Comparison of ENCODE assay signal across 25 cellular contexts in genomic region chr10:21421794-21422193, GRCh38.
"Had no signal": no experiment of that assay in that cellular context is flagged by ENCODE, and none has a peak within 500 bp of the region (broad histone marks: within the 10 kb centered on the region; RNA-seq: fewer than 3 reads in every experiment).

No MANE protein-coding gene starts in this region.

- H3K4me1 Mint-ChIP-seq: immature natural killer cell; stimulated activated naive B cell treated with anti-CD40 and anti-IgM and Interleukin-4, amounts not matched to agents 10 μg/mL and 1 μg/mL and 100 μg/mL, for 72 hours had no signal

- H3K27me3 Mint-ChIP-seq: stimulated activated naive B cell treated with anti-CD40 and anti-IgM and Interleukin-4, amounts not matched to agents 10 μg/mL and 1 μg/mL and 100 μg/mL, for 72 hours; type B pancreatic cell had no signal

- H3K4me3 Mint-ChIP-seq: immature natural killer cell; naive thymus-derived CD4-positive, alpha-beta T cell; natural killer cell treated with Interleukin-12 subunit alpha and Interleukin-12 subunit beta and Interleukin-15 and Interleukin-18, amount 100 ng/mL, for 72 hours; stimulated activated naive B cell treated with anti-CD40 and anti-IgM and Interleukin-4, amounts not matched to agents 10 μg/mL and 1 μg/mL and 100 μg/mL, for 72 hours; type B pancreatic cell had no signal

- H3K36me3 Mint-ChIP-seq: immature natural killer cell; naive thymus-derived CD4-positive, alpha-beta T cell; natural killer cell treated with Interleukin-12 subunit alpha and Interleukin-12 subunit beta and Interleukin-15 and Interleukin-18, amount 100 ng/mL, for 72 hours; stimulated activated naive B cell treated with anti-CD40 and anti-IgM and Interleukin-4, amounts not matched to agents 10 μg/mL and 1 μg/mL and 100 μg/mL, for 72 hours had no signal

- H3K9ac ChIP-seq: parathyroid adenoma had no signal

- H3K27ac Mint-ChIP-seq: immature natural killer cell; naive thymus-derived CD4-positive, alpha-beta T cell; natural killer cell treated with Interleukin-12 subunit alpha and Interleukin-12 subunit beta and Interleukin-15 and Interleukin-18, amount 100 ng/mL, for 72 hours; stimulated activated naive B cell treated with anti-CD40 and anti-IgM and Interleukin-4, amounts not matched to agents 10 μg/mL and 1 μg/mL and 100 μg/mL, for 72 hours; type B pancreatic cell had no signal

- DNase-seq: hypothalamus; immature natural killer cell; left ventricle myocardium inferior; midbrain; mucosa of descending colon; naive thymus-derived CD4-positive, alpha-beta T cell; occipital lobe; psoas muscle; right cardiac atrium; stimulated activated CD4-positive, alpha-beta T cell treated with anti-CD3 and anti-CD28 coated beads, Interleukin-12 subunit alpha, Interleukin-12 subunit beta, amount 100 ng/mL, for 4 hours; stimulated activated CD4-positive, alpha-beta T cell treated with anti-CD3 and anti-CD28 coated beads, Interleukin-15, amount 100 ng/mL, for 24 hours; stimulated activated CD4-positive, alpha-beta T cell treated with anti-CD3 and anti-CD28 coated beads, Interleukin-2, amount 100 ng/mL, for 24 hours; stimulated activated CD4-positive, alpha-beta T cell treated with anti-CD3 and anti-CD28 coated beads, Interleukin-4, amount 100 ng/mL, for 1 hour; stimulated activated naive B cell treated with anti-CD40 and anti-IgM and Interleukin-4, amounts not matched to agents 10 μg/mL and 1 μg/mL and 100 μg/mL, for 72 hours; stimulated activated naive CD8-positive, alpha-beta T cell treated with anti-CD3 and anti-CD28 coated beads, Interleukin-15, Interleukin-2, amounts not matched to agents 100 U/mL and 50 U/mL, for 24 hours; stomach; testis; thyroid gland; uterus had no signal

- H3K27ac ChIP-seq: left ventricle myocardium inferior, parathyroid adenoma, psoas muscle, skin epidermis, stomach, testis, thyroid gland, uterus had no signal

- H3K27me3 ChIP-seq: stomach, testis, thyroid gland, uterus had no signal

- H3K9me3 ChIP-seq: mucosa of descending colon, psoas muscle, testis, thyroid gland, uterus had no signal

- H3K79me2 ChIP-seq: parathyroid adenoma had no signal

- H3K36me3 ChIP-seq: left ventricle myocardium inferior, stomach, thyroid gland, uterus had no signal

- H2AFZ ChIP-seq: parathyroid adenoma had no signal

- H3K4me1 ChIP-seq: left ventricle myocardium inferior, parathyroid adenoma, psoas muscle, stomach, testis, thyroid gland, uterus had no signal

- H3K9me3 Mint-ChIP-seq: natural killer cell treated with Interleukin-12 subunit alpha and Interleukin-12 subunit beta and Interleukin-15 and Interleukin-18, amount 100 ng/mL, for 72 hours; stimulated activated naive B cell treated with anti-CD40 and anti-IgM and Interleukin-4, amounts not matched to agents 10 μg/mL and 1 μg/mL and 100 μg/mL, for 72 hours; type B pancreatic cell had no signal

- ATAC-seq: mucosa of descending colon; naive thymus-derived CD4-positive, alpha-beta T cell; natural killer cell treated with Interleukin-12 subunit alpha and Interleukin-12 subunit beta and Interleukin-15 and Interleukin-18, amount 100 ng/mL, for 72 hours; psoas muscle; right cardiac atrium; sciatic nerve; stimulated activated naive B cell treated with anti-CD40 and anti-IgM and Interleukin-4, amounts not matched to agents 10 μg/mL and 1 μg/mL and 100 μg/mL, for 72 hours; stimulated activated naive CD8-positive, alpha-beta T cell treated with anti-CD3 and anti-CD28 coated beads, Interleukin-15, Interleukin-2, amounts not matched to agents 100 U/mL and 50 U/mL, for 24 hours had no signal

- H3K4me3 ChIP-seq: left ventricle myocardium inferior, lung, mucosa of descending colon, psoas muscle, skin epidermis, stomach, testis, thyroid gland, uterus had no signal
